Comparison of ENCODE assay signal across 8 cellular contexts in the genomic region with DNA sequence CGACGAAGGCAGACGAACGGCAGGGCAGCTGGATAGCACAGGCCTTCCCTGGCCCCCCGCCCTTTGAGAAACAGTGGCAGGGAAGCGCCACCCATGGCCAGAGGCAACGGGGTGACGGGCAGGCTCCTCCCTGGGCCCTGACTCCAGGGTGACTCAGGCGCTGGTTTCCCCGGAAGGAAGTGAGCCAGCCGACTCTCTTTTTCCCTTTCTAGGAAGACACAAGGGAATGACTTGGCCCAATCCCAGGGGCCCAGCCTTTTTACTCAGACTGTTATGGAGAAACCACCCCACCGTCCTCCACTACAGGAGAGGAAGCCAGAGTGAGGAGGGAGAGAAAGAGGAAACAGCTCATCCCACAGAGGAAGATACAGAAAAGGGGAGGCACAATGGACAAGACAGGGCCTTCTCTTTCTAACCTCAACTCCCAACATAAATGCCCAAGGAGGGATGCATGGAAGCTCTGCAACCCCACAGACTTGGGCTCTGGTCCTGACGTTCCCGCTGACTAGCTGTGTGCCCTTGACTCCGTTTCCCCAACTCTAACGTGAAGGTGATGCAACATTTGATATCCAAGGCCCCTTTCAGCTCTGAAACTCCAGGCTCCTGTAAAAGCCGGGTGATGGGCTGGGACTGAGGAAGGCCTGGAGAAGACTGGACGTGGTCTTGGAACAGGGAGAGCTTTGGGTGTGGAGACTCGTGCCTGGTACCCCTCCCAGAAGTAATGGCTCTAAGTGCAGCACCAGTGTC. TPM values are rescaled to one million over a fixed set of nuclear protein-coding genes. Genes with fewer than 3 reads are reported as not detected.
DNase-seq lines count a peak whose midpoint lies in the region; ATAC-seq and TF ChIP-seq lines count a peak whose summit lies in the region.

No MANE protein-coding gene starts in this region.

- no peaks in the 10 kb centered on the region for H3K27me3 Mint-ChIP-seq in chondrocyte (ENCODE audit: low read depth)

- no peaks in the 10 kb centered on the region for H3K9me3 Mint-ChIP-seq in chondrocyte (ENCODE audit: low read depth)

- H3K4me1 ChIP-seq in mesodermal cell (ENCODE audit: control insufficient read depth, insufficient read depth, low read length, poor library complexity, severe bottlenecking), result peaks cover 84% of the 10 kb centered on the region

- TF ChIP-seq CTCF in AG04450 (IDR thresholded peaks at IDR 0.05; ENCODE audit: low read depth, low read length), result no peak
- TF ChIP-seq CTCF in chondrocyte (IDR thresholded peaks at IDR 0.05), result no peak

- H3K9me3 ChIP-seq in AG04450 (ENCODE audit: control insufficient read depth, insufficient read depth, low read length), result no peaks in the 10 kb centered on the region
- no peaks in the 10 kb centered on the region for H3K9me3 ChIP-seq in mesodermal cell (ENCODE audit: control insufficient read depth, low read length)

- no peak for TF ChIP-seq POLR2A in erythroblast (IDR thresholded peaks at IDR 0.05; ENCODE audit: low read length)

- WGBS in mesodermal cell (ENCODE audit: insufficient coverage in 2 of 2), 2 experiments, result 85 to 87% methylated on average over 14 to 15 of the region's 19 CpGs

- H3K4me1 Mint-ChIP-seq in chondrocyte (ENCODE audit: low read depth), result peaks cover 97% of the 10 kb centered on the region

- peak overlapping the region; percentile 1 for H3K4me3 Mint-ChIP-seq in chondrocyte (ENCODE audit: unreplicated experiment)

- peaks cover 15% of the 10 kb centered on the region for H3K36me3 Mint-ChIP-seq in chondrocyte (ENCODE audit: low read depth)

- H3K4me3 ChIP-seq in AG04450 (ENCODE audit: low read depth, low read length) (peak overlapping the region; percentile 13; the same call in 1 of the 2 replicates), mesodermal cell (ENCODE audit: extremely low read depth, insufficient read depth, low read length, poor library complexity, severe bottlenecking) (no peak overlapping the region)

- H3K36me3 ChIP-seq in mesodermal cell (ENCODE audit: control insufficient read depth, insufficient read depth, low read length), result peaks cover 70% of the 10 kb centered on the region

- no peaks in the 10 kb centered on the region for H3K27me3 ChIP-seq in AG04450 (ENCODE audit: control insufficient read depth, insufficient read depth, low read length)

- CTCF ChIA-PET in AG04450 (lab: Charles Lee), result interaction anchor here (1.2 to 2.0 kb wide), 2 partner anchors 10 to 40 kb away, joined by 5 to 8 read pairs; no protein-coding TSS in a partner anchor

- H3K27ac ChIP-seq in AG04450 (ENCODE audit: low read depth, low read length), result peak overlapping the region; percentile 90
- peak overlapping the region; percentile 82 for H3K27ac ChIP-seq in mesodermal cell (ENCODE audit: low read depth, low read length, severe bottlenecking)

- peak overlapping the region; percentile 91 for H3K27ac Mint-ChIP-seq in chondrocyte (ENCODE audit: unreplicated experiment)

- peak; percentile 81 for DNase-seq in AG04450 (ENCODE audit: low read depth, low spot score)
- peak; percentile 100 for DNase-seq in M059J (ENCODE audit: low read depth)
- peak; percentile 81 for DNase-seq in chondrocyte (ENCODE audit: low spot score)
- no peak for DNase-seq in erythroblast (lab: John Stamatoyannopoulos, UW)
- DNase-seq in NCI-H2227 (lab: John Stamatoyannopoulos, UW; ENCODE audit: unreplicated experiment), result no peak
- DNase-seq in NCI-H187 (lab: John Stamatoyannopoulos, UW), result no peak

- POLR2A ChIA-PET in AG04450 (lab: Yijun Ruan, JAX), result interaction anchor here (0.6 to 3.1 kb wide), 9 partner anchors 8 to 118 kb away, joined by 3 to 17 read pairs (median 4); no protein-coding TSS in a partner anchor

- no peak for ATAC-seq in HG02852 (IDR thresholded peaks at IDR 0.05; ENCODE audit: unreplicated experiment)

RNA-seq across cellular contexts. Expression of a gene that starts 27.9 kb away (rescaled TPM):
- 641 and 751 TPM in 2 replicates for polyA plus RNA-seq in AG04450 (2011; rRNA removed)
- polyA minus RNA-seq in AG04450 (2011; rRNA and poly(A)+ RNA removed), result 1,243 and 1,580 TPM in 2 replicates
- 221 and 363 TPM in 2 replicates for total RNA-seq in M059J (2014; rRNA removed; shearing (Covaris generic))
- total RNA-seq in chondrocyte, result 808 to 1,105 TPM (median 1,102 TPM) in 3 replicates
- polyA plus RNA-seq in mesodermal cell (2013, experiment 1 of 2), result 357 TPM
- 310 TPM for polyA plus RNA-seq in mesodermal cell (2013, experiment 2 of 2)

Comparison
In these comparisons a context has a peak if more than half of its experiments do, and no peak if none do; other contexts are left out.
1. DNase-seq: peak in AG04450 (single experiment), M059J (single experiment) and chondrocyte (single experiment); none in erythroblast (0 of 2), NCI-H2227 (single experiment) and NCI-H187 (0 of 2).